ENCODE assay signal across 1 cellular context in the genomic region with DNA sequence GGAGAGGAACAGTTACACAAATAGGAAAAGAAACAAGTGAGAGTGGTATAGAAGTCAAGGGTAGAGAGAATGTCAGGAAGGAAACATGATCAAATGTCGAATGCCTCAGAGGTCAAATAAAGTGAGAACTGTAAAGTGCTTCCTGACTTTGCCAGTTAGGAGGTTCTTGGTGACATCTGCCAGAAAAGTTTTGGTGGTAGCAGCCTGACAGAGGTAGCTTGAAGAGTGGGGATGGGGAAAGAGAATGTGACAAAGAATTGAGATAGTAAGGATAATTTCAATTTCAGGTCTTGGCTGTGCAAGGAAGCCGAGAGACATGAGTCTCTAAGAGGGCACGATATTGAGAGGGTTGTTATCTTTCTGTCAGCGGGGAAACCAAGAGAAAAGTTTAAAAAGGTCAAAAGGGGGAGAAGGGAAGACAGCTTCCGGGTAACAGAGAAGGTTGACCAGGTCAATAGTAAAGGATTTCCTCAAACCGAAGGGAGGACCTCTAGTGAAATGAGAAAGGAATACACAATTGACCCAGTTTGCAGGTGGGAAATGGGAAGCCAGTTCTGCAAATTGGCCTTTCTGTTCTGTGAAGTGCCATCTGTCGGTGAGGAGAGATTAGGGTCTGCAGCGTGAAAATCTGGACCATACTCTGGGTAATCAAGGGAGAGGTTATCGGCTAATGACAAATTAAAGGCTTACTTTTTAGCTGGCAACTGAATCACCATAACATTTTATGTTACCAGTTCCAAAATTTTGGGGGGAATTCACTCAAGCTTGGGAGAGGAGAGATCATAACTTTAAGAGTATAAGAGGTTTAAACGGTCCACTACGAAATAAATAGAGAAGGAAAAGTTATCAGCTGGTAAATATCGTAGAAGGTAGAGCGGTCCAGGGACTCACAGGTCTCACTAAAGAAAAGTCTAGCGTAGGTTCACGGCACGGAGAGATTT.
TF ChIP-seq lines count a peak whose summit lies in the region.

No MANE protein-coding gene starts in this region.

TF ChIP-seq in HepG2, 621 proteins besides CTCF, POLR2A, EP300 and RAD21 (continued from another document and continues in another):
- TF ChIP-seq, protein P1, sequence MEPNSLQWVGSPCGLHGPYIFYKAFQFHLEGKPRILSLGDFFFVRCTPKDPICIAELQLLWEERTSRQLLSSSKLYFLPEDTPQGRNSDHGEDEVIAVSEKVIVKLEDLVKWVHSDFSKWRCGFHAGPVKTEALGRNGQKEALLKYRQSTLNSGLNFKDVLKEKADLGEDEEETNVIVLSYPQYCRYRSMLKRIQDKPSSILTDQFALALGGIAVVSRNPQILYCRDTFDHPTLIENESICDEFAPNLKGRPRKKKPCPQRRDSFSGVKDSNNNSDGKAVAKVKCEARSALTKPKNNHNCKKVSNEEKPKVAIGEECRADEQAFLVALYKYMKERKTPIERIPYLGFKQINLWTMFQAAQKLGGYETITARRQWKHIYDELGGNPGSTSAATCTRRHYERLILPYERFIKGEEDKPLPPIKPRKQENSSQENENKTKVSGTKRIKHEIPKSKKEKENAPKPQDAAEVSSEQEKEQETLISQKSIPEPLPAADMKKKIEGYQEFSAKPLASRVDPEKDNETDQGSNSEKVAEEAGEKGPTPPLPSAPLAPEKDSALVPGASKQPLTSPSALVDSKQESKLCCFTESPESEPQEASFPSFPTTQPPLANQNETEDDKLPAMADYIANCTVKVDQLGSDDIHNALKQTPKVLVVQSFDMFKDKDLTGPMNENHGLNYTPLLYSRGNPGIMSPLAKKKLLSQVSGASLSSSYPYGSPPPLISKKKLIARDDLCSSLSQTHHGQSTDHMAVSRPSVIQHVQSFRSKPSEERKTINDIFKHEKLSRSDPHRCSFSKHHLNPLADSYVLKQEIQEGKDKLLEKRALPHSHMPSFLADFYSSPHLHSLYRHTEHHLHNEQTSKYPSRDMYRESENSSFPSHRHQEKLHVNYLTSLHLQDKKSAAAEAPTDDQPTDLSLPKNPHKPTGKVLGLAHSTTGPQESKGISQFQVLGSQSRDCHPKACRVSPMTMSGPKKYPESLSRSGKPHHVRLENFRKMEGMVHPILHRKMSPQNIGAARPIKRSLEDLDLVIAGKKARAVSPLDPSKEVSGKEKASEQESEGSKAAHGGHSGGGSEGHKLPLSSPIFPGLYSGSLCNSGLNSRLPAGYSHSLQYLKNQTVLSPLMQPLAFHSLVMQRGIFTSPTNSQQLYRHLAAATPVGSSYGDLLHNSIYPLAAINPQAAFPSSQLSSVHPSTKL (CRISPR knock-in tag; IDR thresholded peaks at IDR 0.05) = peak; percentile 65; the same call in 1 of the 2 replicates
- TF ChIP-seq, protein P2, sequence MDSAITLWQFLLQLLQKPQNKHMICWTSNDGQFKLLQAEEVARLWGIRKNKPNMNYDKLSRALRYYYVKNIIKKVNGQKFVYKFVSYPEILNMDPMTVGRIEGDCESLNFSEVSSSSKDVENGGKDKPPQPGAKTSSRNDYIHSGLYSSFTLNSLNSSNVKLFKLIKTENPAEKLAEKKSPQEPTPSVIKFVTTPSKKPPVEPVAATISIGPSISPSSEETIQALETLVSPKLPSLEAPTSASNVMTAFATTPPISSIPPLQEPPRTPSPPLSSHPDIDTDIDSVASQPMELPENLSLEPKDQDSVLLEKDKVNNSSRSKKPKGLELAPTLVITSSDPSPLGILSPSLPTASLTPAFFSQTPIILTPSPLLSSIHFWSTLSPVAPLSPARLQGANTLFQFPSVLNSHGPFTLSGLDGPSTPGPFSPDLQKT (CRISPR knock-in tag; IDR thresholded peaks at IDR 0.05; ENCODE audit: borderline replicate concordance) = no peak
- TF ChIP-seq MTF1 (CRISPR knock-in tag; IDR thresholded peaks at IDR 0.05) = no peak
- no peak for TF ChIP-seq MAF1 (CRISPR knock-in tag; IDR thresholded peaks at IDR 0.05; ENCODE audit: borderline replicate concordance)
- TF ChIP-seq HOXA3 (CRISPR knock-in tag; IDR thresholded peaks at IDR 0.05) = peak; percentile 48; the same call in 1 of the 2 replicates
- TF ChIP-seq, protein P3, sequence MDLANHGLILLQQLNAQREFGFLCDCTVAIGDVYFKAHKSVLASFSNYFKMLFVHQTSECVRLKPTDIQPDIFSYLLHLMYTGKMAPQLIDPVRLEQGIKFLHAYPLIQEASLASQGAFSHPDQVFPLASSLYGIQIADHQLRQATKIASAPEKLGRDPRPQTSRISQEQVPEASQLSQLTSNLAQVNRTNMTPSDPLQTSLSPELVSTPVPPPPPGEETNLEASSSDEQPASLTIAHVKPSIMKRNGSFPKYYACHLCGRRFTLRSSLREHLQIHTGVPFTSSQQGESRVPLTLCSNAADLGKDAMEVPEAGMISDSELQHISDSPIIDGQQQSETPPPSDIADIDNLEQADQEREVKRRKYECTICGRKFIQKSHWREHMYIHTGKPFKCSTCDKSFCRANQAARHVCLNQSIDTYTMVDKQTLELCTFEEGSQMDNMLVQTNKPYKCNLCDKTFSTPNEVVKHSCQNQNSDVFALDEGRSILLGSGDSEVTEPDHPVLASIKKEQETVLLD (CRISPR knock-in tag; IDR thresholded peaks at IDR 0.05; ENCODE audit: low read depth) = no peak
- TF ChIP-seq, protein P4, sequence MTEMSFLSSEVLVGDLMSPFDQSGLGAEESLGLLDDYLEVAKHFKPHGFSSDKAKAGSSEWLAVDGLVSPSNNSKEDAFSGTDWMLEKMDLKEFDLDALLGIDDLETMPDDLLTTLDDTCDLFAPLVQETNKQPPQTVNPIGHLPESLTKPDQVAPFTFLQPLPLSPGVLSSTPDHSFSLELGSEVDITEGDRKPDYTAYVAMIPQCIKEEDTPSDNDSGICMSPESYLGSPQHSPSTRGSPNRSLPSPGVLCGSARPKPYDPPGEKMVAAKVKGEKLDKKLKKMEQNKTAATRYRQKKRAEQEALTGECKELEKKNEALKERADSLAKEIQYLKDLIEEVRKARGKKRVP (CRISPR knock-in tag; IDR thresholded peaks at IDR 0.05) = no peak
- no peak for TF ChIP-seq ZNF501 (CRISPR knock-in tag; IDR thresholded peaks at IDR 0.05)
- TF ChIP-seq, protein P5, sequence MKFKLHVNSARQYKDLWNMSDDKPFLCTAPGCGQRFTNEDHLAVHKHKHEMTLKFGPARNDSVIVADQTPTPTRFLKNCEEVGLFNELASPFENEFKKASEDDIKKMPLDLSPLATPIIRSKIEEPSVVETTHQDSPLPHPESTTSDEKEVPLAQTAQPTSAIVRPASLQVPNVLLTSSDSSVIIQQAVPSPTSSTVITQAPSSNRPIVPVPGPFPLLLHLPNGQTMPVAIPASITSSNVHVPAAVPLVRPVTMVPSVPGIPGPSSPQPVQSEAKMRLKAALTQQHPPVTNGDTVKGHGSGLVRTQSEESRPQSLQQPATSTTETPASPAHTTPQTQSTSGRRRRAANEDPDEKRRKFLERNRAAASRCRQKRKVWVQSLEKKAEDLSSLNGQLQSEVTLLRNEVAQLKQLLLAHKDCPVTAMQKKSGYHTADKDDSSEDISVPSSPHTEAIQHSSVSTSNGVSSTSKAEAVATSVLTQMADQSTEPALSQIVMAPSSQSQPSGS (CRISPR knock-in tag; IDR thresholded peaks at IDR 0.05) = no peak
- peak; percentile 5; the same call in 1 of the 2 replicates for TF ChIP-seq ZNF24 (IDR thresholded peaks at IDR 0.05)
- TF ChIP-seq ETV6 (CRISPR knock-in tag; conservative IDR thresholded peaks at IDR 0.05) = peak; percentile 64; the same call in 1 of the 2 replicates
- TF ChIP-seq ZFP36 (IDR thresholded peaks at IDR 0.05; ENCODE audit: borderline replicate concordance, low read depth, low read length, partially characterized antibody) = no peak
- TF ChIP-seq ZNF460 (CRISPR knock-in tag; IDR thresholded peaks at IDR 0.05; ENCODE audit: borderline replicate concordance) = no peak
- TF ChIP-seq SATB2 (CRISPR knock-in tag; IDR thresholded peaks at IDR 0.05) = no peak; the same call in 1 of the 2 replicates
- TF ChIP-seq FOXP1 (IDR thresholded peaks at IDR 0.05) = no peak
- no peak for TF ChIP-seq FOXP1 (CRISPR knock-in tag; IDR thresholded peaks at IDR 0.05)
- TF ChIP-seq SP1 (IDR thresholded peaks at IDR 0.05) = no peak
- TF ChIP-seq SP1 (CRISPR knock-in tag; IDR thresholded peaks at IDR 0.05) = no peak
- TF ChIP-seq RBFOX2 (IDR thresholded peaks at IDR 0.05; ENCODE audit: low read depth, low read length) = no peak
- TF ChIP-seq ZNF468 (CRISPR knock-in tag; IDR thresholded peaks at IDR 0.05) = no peak
- TF ChIP-seq, protein P6, sequence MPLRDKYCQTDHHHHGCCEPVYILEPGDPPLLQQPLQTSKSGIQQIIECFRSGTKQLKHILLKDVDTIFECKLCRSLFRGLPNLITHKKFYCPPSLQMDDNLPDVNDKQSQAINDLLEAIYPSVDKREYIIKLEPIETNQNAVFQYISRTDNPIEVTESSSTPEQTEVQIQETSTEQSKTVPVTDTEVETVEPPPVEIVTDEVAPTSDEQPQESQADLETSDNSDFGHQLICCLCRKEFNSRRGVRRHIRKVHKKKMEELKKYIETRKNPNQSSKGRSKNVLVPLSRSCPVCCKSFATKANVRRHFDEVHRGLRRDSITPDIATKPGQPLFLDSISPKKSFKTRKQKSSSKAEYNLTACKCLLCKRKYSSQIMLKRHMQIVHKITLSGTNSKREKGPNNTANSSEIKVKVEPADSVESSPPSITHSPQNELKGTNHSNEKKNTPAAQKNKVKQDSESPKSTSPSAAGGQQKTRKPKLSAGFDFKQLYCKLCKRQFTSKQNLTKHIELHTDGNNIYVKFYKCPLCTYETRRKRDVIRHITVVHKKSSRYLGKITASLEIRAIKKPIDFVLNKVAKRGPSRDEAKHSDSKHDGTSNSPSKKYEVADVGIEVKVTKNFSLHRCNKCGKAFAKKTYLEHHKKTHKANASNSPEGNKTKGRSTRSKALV (CRISPR knock-in tag; IDR thresholded peaks at IDR 0.05) = no peak
- no peak for TF ChIP-seq ZNF605 (CRISPR knock-in tag; IDR thresholded peaks at IDR 0.05)
- no peak for TF ChIP-seq ZNF773 (CRISPR knock-in tag; IDR thresholded peaks at IDR 0.05; ENCODE audit: borderline replicate concordance)
- TF ChIP-seq TARDBP (CRISPR knock-in tag; IDR thresholded peaks at IDR 0.05) = no peak; the same call in 1 of the 2 replicates
- TF ChIP-seq, protein P7, sequence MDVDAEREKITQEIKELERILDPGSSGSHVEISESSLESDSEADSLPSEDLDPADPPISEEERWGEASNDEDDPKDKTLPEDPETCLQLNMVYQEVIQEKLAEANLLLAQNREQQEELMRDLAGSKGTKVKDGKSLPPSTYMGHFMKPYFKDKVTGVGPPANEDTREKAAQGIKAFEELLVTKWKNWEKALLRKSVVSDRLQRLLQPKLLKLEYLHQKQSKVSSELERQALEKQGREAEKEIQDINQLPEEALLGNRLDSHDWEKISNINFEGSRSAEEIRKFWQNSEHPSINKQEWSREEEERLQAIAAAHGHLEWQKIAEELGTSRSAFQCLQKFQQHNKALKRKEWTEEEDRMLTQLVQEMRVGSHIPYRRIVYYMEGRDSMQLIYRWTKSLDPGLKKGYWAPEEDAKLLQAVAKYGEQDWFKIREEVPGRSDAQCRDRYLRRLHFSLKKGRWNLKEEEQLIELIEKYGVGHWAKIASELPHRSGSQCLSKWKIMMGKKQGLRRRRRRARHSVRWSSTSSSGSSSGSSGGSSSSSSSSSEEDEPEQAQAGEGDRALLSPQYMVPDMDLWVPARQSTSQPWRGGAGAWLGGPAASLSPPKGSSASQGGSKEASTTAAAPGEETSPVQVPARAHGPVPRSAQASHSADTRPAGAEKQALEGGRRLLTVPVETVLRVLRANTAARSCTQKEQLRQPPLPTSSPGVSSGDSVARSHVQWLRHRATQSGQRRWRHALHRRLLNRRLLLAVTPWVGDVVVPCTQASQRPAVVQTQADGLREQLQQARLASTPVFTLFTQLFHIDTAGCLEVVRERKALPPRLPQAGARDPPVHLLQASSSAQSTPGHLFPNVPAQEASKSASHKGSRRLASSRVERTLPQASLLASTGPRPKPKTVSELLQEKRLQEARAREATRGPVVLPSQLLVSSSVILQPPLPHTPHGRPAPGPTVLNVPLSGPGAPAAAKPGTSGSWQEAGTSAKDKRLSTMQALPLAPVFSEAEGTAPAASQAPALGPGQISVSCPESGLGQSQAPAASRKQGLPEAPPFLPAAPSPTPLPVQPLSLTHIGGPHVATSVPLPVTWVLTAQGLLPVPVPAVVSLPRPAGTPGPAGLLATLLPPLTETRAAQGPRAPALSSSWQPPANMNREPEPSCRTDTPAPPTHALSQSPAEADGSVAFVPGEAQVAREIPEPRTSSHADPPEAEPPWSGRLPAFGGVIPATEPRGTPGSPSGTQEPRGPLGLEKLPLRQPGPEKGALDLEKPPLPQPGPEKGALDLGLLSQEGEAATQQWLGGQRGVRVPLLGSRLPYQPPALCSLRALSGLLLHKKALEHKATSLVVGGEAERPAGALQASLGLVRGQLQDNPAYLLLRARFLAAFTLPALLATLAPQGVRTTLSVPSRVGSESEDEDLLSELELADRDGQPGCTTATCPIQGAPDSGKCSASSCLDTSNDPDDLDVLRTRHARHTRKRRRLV (CRISPR knock-in tag; IDR thresholded peaks at IDR 0.05) = no peak
- 0 out of 2 replicates have a peak, but pooled peaks have one; percentile 14 for TF ChIP-seq ZNF30 (CRISPR knock-in tag; IDR thresholded peaks at IDR 0.05)
- no peak for TF ChIP-seq HMG20B (CRISPR knock-in tag; conservative IDR thresholded peaks at IDR 0.05)
- no peak for TF ChIP-seq TBX2 (CRISPR knock-in tag; IDR thresholded peaks at IDR 0.05; ENCODE audit: borderline replicate concordance)
- TF ChIP-seq FOXJ3 (CRISPR knock-in tag; IDR thresholded peaks at IDR 0.05; ENCODE audit: borderline replicate concordance) = no peak
- TF ChIP-seq, protein P8, sequence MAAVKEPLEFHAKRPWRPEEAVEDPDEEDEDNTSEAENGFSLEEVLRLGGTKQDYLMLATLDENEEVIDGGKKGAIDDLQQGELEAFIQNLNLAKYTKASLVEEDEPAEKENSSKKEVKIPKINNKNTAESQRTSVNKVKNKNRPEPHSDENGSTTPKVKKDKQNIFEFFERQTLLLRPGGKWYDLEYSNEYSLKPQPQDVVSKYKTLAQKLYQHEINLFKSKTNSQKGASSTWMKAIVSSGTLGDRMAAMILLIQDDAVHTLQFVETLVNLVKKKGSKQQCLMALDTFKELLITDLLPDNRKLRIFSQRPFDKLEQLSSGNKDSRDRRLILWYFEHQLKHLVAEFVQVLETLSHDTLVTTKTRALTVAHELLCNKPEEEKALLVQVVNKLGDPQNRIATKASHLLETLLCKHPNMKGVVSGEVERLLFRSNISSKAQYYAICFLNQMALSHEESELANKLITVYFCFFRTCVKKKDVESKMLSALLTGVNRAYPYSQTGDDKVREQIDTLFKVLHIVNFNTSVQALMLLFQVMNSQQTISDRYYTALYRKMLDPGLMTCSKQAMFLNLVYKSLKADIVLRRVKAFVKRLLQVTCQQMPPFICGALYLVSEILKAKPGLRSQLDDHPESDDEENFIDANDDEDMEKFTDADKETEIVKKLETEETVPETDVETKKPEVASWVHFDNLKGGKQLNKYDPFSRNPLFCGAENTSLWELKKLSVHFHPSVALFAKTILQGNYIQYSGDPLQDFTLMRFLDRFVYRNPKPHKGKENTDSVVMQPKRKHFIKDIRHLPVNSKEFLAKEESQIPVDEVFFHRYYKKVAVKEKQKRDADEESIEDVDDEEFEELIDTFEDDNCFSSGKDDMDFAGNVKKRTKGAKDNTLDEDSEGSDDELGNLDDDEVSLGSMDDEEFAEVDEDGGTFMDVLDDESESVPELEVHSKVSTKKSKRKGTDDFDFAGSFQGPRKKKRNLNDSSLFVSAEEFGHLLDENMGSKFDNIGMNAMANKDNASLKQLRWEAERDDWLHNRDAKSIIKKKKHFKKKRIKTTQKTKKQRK (IDR thresholded peaks at IDR 0.05; ENCODE audit: low read length) = no peak
